Comparison of ENCODE assay signal across 1 cellular context in the genomic region with DNA sequence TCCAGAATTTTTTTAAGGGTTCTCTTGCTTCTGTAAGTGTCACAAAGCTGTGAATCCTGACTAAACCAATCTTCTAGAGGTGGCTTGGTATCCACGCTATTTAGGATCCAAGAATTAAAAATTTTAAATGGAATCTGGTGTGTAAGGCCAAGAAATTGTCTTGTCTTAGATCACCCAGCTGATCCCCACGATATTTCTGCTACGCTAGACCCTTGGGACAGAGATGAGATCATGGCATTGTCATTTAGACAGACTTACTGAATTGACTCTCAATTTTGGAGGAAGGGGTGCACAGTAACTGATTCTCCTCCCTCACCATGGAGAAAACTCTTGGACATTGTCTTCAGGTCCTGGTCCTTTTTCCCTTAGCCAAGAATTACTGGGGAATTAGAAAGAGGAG.
TF ChIP-seq lines count a peak whose summit lies in the region.

No MANE protein-coding gene starts in this region.

TF ChIP-seq in A549, 52 proteins besides CTCF, POLR2A, EP300 and RAD21 (continued from another document):
- TF ChIP-seq, protein P1, sequence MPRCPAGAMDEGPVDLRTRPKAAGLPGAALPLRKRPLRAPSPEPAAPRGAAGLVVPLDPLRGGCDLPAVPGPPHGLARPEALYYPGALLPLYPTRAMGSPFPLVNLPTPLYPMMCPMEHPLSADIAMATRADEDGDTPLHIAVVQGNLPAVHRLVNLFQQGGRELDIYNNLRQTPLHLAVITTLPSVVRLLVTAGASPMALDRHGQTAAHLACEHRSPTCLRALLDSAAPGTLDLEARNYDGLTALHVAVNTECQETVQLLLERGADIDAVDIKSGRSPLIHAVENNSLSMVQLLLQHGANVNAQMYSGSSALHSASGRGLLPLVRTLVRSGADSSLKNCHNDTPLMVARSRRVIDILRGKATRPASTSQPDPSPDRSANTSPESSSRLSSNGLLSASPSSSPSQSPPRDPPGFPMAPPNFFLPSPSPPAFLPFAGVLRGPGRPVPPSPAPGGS (IDR thresholded peaks at IDR 0.05), result no peak
- TF ChIP-seq PHF8 (IDR thresholded peaks at IDR 0.05; ENCODE audit: borderline replicate concordance, low read depth) (no peak), HOXA7 (CRISPR knock-in tag; IDR thresholded peaks at IDR 0.05) (no peak), FOSB (CRISPR knock-in tag; IDR thresholded peaks at IDR 0.05) (no peak), ESRRA (IDR thresholded peaks at IDR 0.05; ENCODE audit: borderline replicate concordance, low read length) (no peak), CHD4 (IDR thresholded peaks at IDR 0.05; ENCODE audit: borderline replicate concordance) (no peak), MAFK (IDR thresholded peaks at IDR 0.05; ENCODE audit: partially characterized antibody) (no peak), GATA3 (IDR thresholded peaks at IDR 0.05; ENCODE audit: borderline replicate concordance) (no peak), NPAS2 (CRISPR knock-in tag; IDR thresholded peaks at IDR 0.05; ENCODE audit: borderline replicate concordance) (no peak), CHD2 (IDR thresholded peaks at IDR 0.05; ENCODE audit: low read length, partially characterized antibody) (no peak), TFCP2L1 (CRISPR knock-in tag; IDR thresholded peaks at IDR 0.05) (no peak)
- TF ChIP-seq, protein P2, sequence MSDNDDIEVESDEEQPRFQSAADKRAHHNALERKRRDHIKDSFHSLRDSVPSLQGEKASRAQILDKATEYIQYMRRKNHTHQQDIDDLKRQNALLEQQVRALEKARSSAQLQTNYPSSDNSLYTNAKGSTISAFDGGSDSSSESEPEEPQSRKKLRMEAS (IDR thresholded peaks at IDR 0.05), result no peak
